ENCODE assay signal across 12 cellular contexts in genomic region chr22:41636467-41636866, GRCh38. TPM values are rescaled to one million over a fixed set of nuclear protein-coding genes. Genes with fewer than 3 reads are reported as not detected.
A peak's percentile ranks its signal among the peaks of the same experiment; 100 is the strongest.
DNase-seq lines count a peak whose midpoint lies in the region; ATAC-seq and FAIRE-seq lines count a peak whose summit lies in the region.
"Had no signal": no experiment of that assay in that cellular context is flagged by ENCODE, and none has a peak within 500 bp of the region (broad histone marks: within the 10 kb centered on the region; RNA-seq: fewer than 3 reads in every experiment).

No MANE protein-coding gene starts in this region.

- H3K4me2 ChIP-seq in trophoblast cell (ENCODE audit: low read length): no peak overlapping the region

- no peaks in the 10 kb centered on the region for H3K9me3 ChIP-seq in trophoblast cell (ENCODE audit: insufficient read depth, low read depth, low read length)
- H3K9me3 ChIP-seq: testis had no signal

- H3K4me1 ChIP-seq in trophoblast cell (ENCODE audit: control insufficient read depth in 1 of 2, insufficient read depth in 2 of 2, low read length in 2 of 2): no peaks in the 10 kb centered on the region
- H3K4me1 ChIP-seq: testis had no signal

- H4K8ac ChIP-seq in trophoblast cell (ENCODE audit: low read depth, low read length): no peak overlapping the region

- H3K27me3 Mint-ChIP-seq in stimulated activated naive B cell treated with anti-CD40 and anti-IgM and Interleukin-4, amounts not matched to agents 10 μg/mL and 1 μg/mL and 100 μg/mL, for 72 hours: no peaks in the 10 kb centered on the region

- peaks cover 46 to 57% of the 10 kb centered on the region in 2 experiments for H3K36me3 ChIP-seq in trophoblast cell (ENCODE audit: control insufficient read depth in 1 of 2, insufficient read depth in 2 of 2, low read length in 2 of 2)

- no peaks in the 10 kb centered on the region for H3K27me3 ChIP-seq in trophoblast cell (ENCODE audit: insufficient read depth, low read length)
- H3K27me3 ChIP-seq: testis had no signal

- H3K23ac ChIP-seq in trophoblast cell (ENCODE audit: low read length): no peak overlapping the region

- FAIRE-seq in RCC 7860 (lab: Jason Lieb, UNC): peak; percentile 79

- H3K27ac ChIP-seq in epithelial cell of prostate (peak overlapping the region; percentile 1), trophoblast cell (ENCODE audit: low read depth, low read length) (no peak overlapping the region)
- H3K27ac ChIP-seq: testis had no signal

- H2AFZ ChIP-seq in trophoblast cell (ENCODE audit: insufficient read depth, low read length, poor library complexity): no peak overlapping the region

- no peak overlapping the region for H3K27ac Mint-ChIP-seq in stimulated activated naive B cell treated with anti-CD40 and anti-IgM and Interleukin-4, amounts not matched to agents 10 μg/mL and 1 μg/mL and 100 μg/mL, for 72 hours

- no peak overlapping the region for H2BK5ac ChIP-seq in trophoblast cell (ENCODE audit: low read depth, low read length, poor library complexity)

- in situ Hi-C loops in G401 (cut with HindIII; ENCODE audit: low sequenced_read_pairs): no loop called here

- no peak overlapping the region for H3K4me3 ChIP-seq in trophoblast cell (ENCODE audit: low read depth, low read length)
- H3K4me3 ChIP-seq: testis had no signal

- ATAC-seq in stimulated activated naive B cell treated with anti-CD40 and anti-IgM and Interleukin-4, amounts not matched to agents 10 μg/mL and 1 μg/mL and 100 μg/mL, for 72 hours (replicated peaks): no peak

- no peaks in the 10 kb centered on the region for H3K79me1 ChIP-seq in trophoblast cell (ENCODE audit: low read length)

- no peaks in the 10 kb centered on the region for H3K9me3 Mint-ChIP-seq in stimulated activated naive B cell treated with anti-CD40 and anti-IgM and Interleukin-4, amounts not matched to agents 10 μg/mL and 1 μg/mL and 100 μg/mL, for 72 hours

- H2BK12ac ChIP-seq in trophoblast cell (ENCODE audit: low read length): no peak overlapping the region

- DNase-seq in G401 (ENCODE audit: low spot score): peak; percentile 49
- DNase-seq in RCC 7860 (ENCODE audit: low spot score): peak; percentile 49
- DNase-seq in epithelial cell of prostate (ENCODE audit: low read depth, low spot score): no peak
- peak; percentile 9 for DNase-seq in occipital lobe (lab: John Stamatoyannopoulos, UW)
- no peak for DNase-seq in NCI-H82 (lab: John Stamatoyannopoulos, UW)
- no peak for DNase-seq in stimulated activated CD4-positive, alpha-beta T cell treated with anti-CD3 and anti-CD28 coated beads, Interleukin-2, amount 100 ng/mL, for 48 hours
- DNase-seq in trophoblast cell: no peak
- no peak for DNase-seq in stimulated activated naive B cell treated with anti-CD40 and anti-IgM and Interleukin-4, amounts not matched to agents 10 μg/mL and 1 μg/mL and 100 μg/mL, for 72 hours
- DNase-seq: COR-L47, GOT3, NCI-H187, testis had no signal

- no peaks in the 10 kb centered on the region for H3K79me2 ChIP-seq in trophoblast cell (ENCODE audit: control insufficient read depth, insufficient read depth, low read length, poor library complexity)

- H3K36me3 Mint-ChIP-seq in stimulated activated naive B cell treated with anti-CD40 and anti-IgM and Interleukin-4, amounts not matched to agents 10 μg/mL and 1 μg/mL and 100 μg/mL, for 72 hours: peaks cover 22 to 34% of the 10 kb centered on the region in 2 donors

- no peak overlapping the region for H3K18ac ChIP-seq in trophoblast cell (ENCODE audit: low read length)

- no peak overlapping the region for H3K9ac ChIP-seq in trophoblast cell (ENCODE audit: low read length)

- no peak overlapping the region for H3K14ac ChIP-seq in trophoblast cell (ENCODE audit: low read length)

- peaks cover under 1 to 10% of the 10 kb centered on the region in 2 donors for H3K4me1 Mint-ChIP-seq in stimulated activated naive B cell treated with anti-CD40 and anti-IgM and Interleukin-4, amounts not matched to agents 10 μg/mL and 1 μg/mL and 100 μg/mL, for 72 hours

- H3K4ac ChIP-seq in trophoblast cell (ENCODE audit: low read depth, low read length): no peak overlapping the region

- no CpG with 5 or more reads among the region's 7 CpGs for WGBS in trophoblast cell (ENCODE audit: extremely low coverage, insufficient coverage, insufficient read length)

- no peak overlapping the region for H2BK120ac ChIP-seq in trophoblast cell (ENCODE audit: insufficient read depth, low read length, poor library complexity)

- no peak overlapping the region for H4K91ac ChIP-seq in trophoblast cell (ENCODE audit: low read depth, low read length)

- H3K4me3 Mint-ChIP-seq in stimulated activated naive B cell treated with anti-CD40 and anti-IgM and Interleukin-4, amounts not matched to agents 10 μg/mL and 1 μg/mL and 100 μg/mL, for 72 hours: no peak overlapping the region

- H2AK5ac ChIP-seq in trophoblast cell (ENCODE audit: low read length): no peak overlapping the region

- no peak overlapping the region for H4K12ac ChIP-seq in trophoblast cell (ENCODE audit: low read depth, low read length)

RNA-seq across cellular contexts. Expression of gene XRCC6, which starts 15.4 kb away (rescaled TPM):
- 647 and 807 TPM in 2 replicates for total RNA-seq in G401 (2014; rRNA removed; shearing (Covaris generic))
- total RNA-seq in occipital lobe: 208 TPM
- 228 and 236 TPM in 2 replicates for polyA plus RNA-seq in trophoblast cell (2013)

RNA-seq across cellular contexts. Expression of gene DESI1, which starts 15.6 kb away (rescaled TPM):
- total RNA-seq in G401 (2014; rRNA removed; shearing (Covaris generic)): 22.8 and 33.0 TPM in 2 replicates
- 18.1 TPM for total RNA-seq in occipital lobe
- 15.8 and 17.3 TPM in 2 replicates for polyA plus RNA-seq in trophoblast cell (2013)

RNA-seq across cellular contexts. Expression of gene PMM1, which starts 46.8 kb away (rescaled TPM):
- 21.8 and 46.8 TPM in 2 replicates for total RNA-seq in G401 (2014; rRNA removed; shearing (Covaris generic))
- total RNA-seq in occipital lobe: 17.2 TPM
- 30.4 and 33.0 TPM in 2 replicates for polyA plus RNA-seq in trophoblast cell (2013)

RNA-seq across cellular contexts. Expression of gene SNU13, which starts 52.2 kb away (rescaled TPM):
- total RNA-seq in G401 (2014; rRNA removed; shearing (Covaris generic)): 152 and 186 TPM in 2 replicates
- total RNA-seq in occipital lobe: 62.9 TPM
- 142 and 148 TPM in 2 replicates for polyA plus RNA-seq in trophoblast cell (2013)

Comparison
In these comparisons a context has a peak if more than half of its experiments do, and no peak if none do; other contexts are left out.
1. DNase-seq: peak in G401 (single experiment), RCC 7860 (single experiment) and occipital lobe (single experiment); none in epithelial cell of prostate (single experiment), NCI-H82 (single experiment), stimulated activated CD4-positive, alpha-beta T cell treated with anti-CD3 and anti-CD28 coated beads, Interleukin-2, amount 100 ng/mL, for 48 hours (0 of 2), trophoblast cell (0 of 2) and stimulated activated naive B cell treated with anti-CD40 and anti-IgM and Interleukin-4, amounts not matched to agents 10 μg/mL and 1 μg/mL and 100 μg/mL, for 72 hours (single experiment).